9 cellular contexts compared by ENCODE assay signal in the genomic region with DNA sequence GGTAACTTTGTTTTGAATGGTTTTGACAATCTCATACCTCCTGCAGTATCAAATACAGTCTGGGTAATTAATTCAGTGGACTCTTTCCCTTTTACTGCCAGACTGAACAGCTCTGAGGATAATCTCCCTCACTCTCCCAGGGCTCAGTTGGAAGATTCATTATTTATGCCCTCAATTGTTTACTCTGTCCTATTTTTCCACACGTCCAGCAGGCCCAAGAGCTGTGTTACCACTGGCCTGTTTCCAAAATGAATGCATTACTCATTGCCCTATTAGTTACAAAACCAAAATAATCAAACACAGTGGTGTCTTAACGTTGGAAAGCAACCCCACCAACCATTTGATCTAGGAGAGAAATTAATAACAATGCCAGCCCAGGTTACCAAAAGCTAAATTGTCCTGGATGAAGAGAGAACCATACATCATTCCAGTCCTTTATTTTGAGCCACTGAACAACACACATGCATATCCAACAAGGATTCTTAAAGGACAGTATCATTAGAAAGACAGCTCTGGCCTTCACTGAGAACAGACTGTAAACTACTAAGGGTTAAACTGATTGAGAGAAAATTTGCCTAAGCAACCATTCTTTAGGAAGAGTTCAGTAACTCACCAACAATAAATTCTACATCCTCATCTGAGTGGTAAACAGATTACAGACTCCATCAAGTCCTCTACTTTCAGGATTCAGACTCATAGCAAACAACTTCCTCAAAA. TPM values are rescaled to one million over a fixed set of nuclear protein-coding genes. Genes with fewer than 3 reads are reported as not detected.
DNase-seq lines count a peak whose midpoint lies in the region; ATAC-seq and TF ChIP-seq lines count a peak whose summit lies in the region.
"Had no signal": no experiment of that assay in that cellular context is flagged by ENCODE, and none has a peak within 500 bp of the region (broad histone marks: within the 10 kb centered on the region; RNA-seq: fewer than 3 reads in every experiment).

No MANE protein-coding gene starts in this region.

- DNase-seq in NCI-H82 (lab: John Stamatoyannopoulos, UW) (peak; percentile 20), NCI-H82 treated with DMSO at 0.1 percent for 48 hours (lab: John Stamatoyannopoulos, UW; ENCODE audit: unreplicated experiment) (no peak), NCI-H748 (lab: John Stamatoyannopoulos, UW; ENCODE audit: unreplicated experiment) (peak; percentile 79), NCI-H128 (lab: John Stamatoyannopoulos, UW; ENCODE audit: unreplicated experiment) (no peak), GM20000 (ENCODE audit: low spot score) (no peak)
- DNase-seq: DND-41 had no signal

- peak overlapping the region; percentile 7 for H3K4me3 ChIP-seq in mesodermal cell (ENCODE audit: extremely low read depth, insufficient read depth, low read length, poor library complexity, severe bottlenecking)

- no peak for ATAC-seq in HG02642 (IDR thresholded peaks at IDR 0.05; ENCODE audit: poor library complexity, unreplicated experiment)

- TF ChIP-seq CTCF in GM20000 (IDR thresholded peaks at IDR 0.05; ENCODE audit: extremely low read depth, missing control alignments), result no peak

- peak overlapping the region; percentile 78 for H3K27ac ChIP-seq in cingulate gyrus (ENCODE audit: low read depth, low read length)
- H3K27ac ChIP-seq in mesodermal cell (ENCODE audit: low read depth, low read length, severe bottlenecking), result peak overlapping the region; percentile 97

- H3K9me3 ChIP-seq in mesodermal cell (ENCODE audit: control insufficient read depth, low read length), result no peaks in the 10 kb centered on the region

- H3K36me3 ChIP-seq in mesodermal cell (ENCODE audit: control insufficient read depth, insufficient read depth, low read length), result peaks cover 36% of the 10 kb centered on the region

- 17 to 80% methylated on average over 1 of the region's 2 CpGs for WGBS in mesodermal cell (ENCODE audit: insufficient coverage in 2 of 2), 2 experiments

- H3K4me1 ChIP-seq in mesodermal cell (ENCODE audit: control insufficient read depth, insufficient read depth, low read length, poor library complexity, severe bottlenecking), result peaks cover 27% of the 10 kb centered on the region

RNA-seq across cellular contexts. Expression of gene FAM222B, which starts 34.5 kb away (rescaled TPM):
- polyA plus RNA-seq in mesodermal cell (2013, experiment 1 of 2), result 34.6 TPM
- polyA plus RNA-seq in mesodermal cell (2013, experiment 2 of 2), result 28.1 TPM

RNA-seq across cellular contexts. Expression of gene ERAL1, which starts 46.7 kb away (rescaled TPM):
- 57.4 TPM for polyA plus RNA-seq in mesodermal cell (2013, experiment 1 of 2)
- polyA plus RNA-seq in mesodermal cell (2013, experiment 2 of 2), result 49.7 TPM

Comparison
In these comparisons a context has a peak if more than half of its experiments do, and no peak if none do; other contexts are left out.
1. DNase-seq: peak in NCI-H82 (single experiment) and NCI-H748 (single experiment); none in NCI-H82 treated with DMSO at 0.1 percent for 48 hours (single experiment), NCI-H128 (single experiment) and GM20000 (single experiment).